In genomic region chr17:51397361-51398127, GRCh38 we compare ENCODE assay signal across 11 cellular contexts.
DNase-seq lines count a peak whose midpoint lies in the region; ATAC-seq and TF ChIP-seq lines count a peak whose summit lies in the region.
"Had no signal": no experiment of that assay in that cellular context is flagged by ENCODE, and none has a peak within 500 bp of the region (broad histone marks: within the 10 kb centered on the region; RNA-seq: fewer than 3 reads in every experiment).

No MANE protein-coding gene starts in this region.

- intact Hi-C loops in IMR-90 (cut with micrococcal nuclease) (no loop called here), A673 (cut with micrococcal nuclease; ENCODE audit: unreplicated experiment) (no loop called here)

- no peaks in the 10 kb centered on the region; the same call in 1 of the 2 replicates for H3K9me3 ChIP-seq in IMR-90 (ENCODE audit: control insufficient read depth, insufficient read depth, low read length)
- H3K9me3 ChIP-seq in parathyroid adenoma (ENCODE audit: control insufficient read depth, low read length) = no peaks in the 10 kb centered on the region
- H3K9me3 ChIP-seq in A673 (ENCODE audit: low read depth, low read length, poor library complexity, severe bottlenecking) = no peaks in the 10 kb centered on the region
- H3K9me3 ChIP-seq: stomach had no signal

- no peak for TF ChIP-seq POLR2A in IMR-90 (IDR thresholded peaks at IDR 0.05; ENCODE audit: low read depth, low read length)

- H3K4me2 ChIP-seq in IMR-90 (ENCODE audit: low read depth, low read length) (no peak overlapping the region), parathyroid adenoma (ENCODE audit: low read length) (no peak overlapping the region)

- no peak overlapping the region for H2AK5ac ChIP-seq in IMR-90 (ENCODE audit: low read depth, low read length)

- no CpG with 5 or more reads among the region's 8 CpGs for WGBS in IMR-90 (ENCODE audit: extremely low coverage in 2 of 2, insufficient read length in 1 of 2), 2 experiments

- POLR2A ChIA-PET in IMR-90 (lab: Charles Lee; ENCODE audit: unreplicated experiment) = no interaction called here
- POLR2A ChIA-PET in A673 (lab: Charles Lee; ENCODE audit: low non-redundant PET) = no interaction called here

- H2AFZ ChIP-seq in IMR-90 (replicated peaks; ENCODE audit: low read length, poor library complexity) = no peak overlapping the region
- peak overlapping the region; percentile 40 for H2AFZ ChIP-seq in parathyroid adenoma

- no peak overlapping the region for H3K23ac ChIP-seq in IMR-90 (ENCODE audit: low read depth, low read length)

- H2BK15ac ChIP-seq in IMR-90 (ENCODE audit: low read depth, low read length) = no peak overlapping the region

- no peak overlapping the region for H2AK9ac ChIP-seq in IMR-90 (replicated peaks; ENCODE audit: low read depth, low read length, poor library complexity)

- TF ChIP-seq RAD21 in IMR-90 (IDR thresholded peaks at IDR 0.05; ENCODE audit: low read length) = no peak

- DNase-seq in EH (ENCODE audit: low read depth) (peak; percentile 39), IMR-90 (peak; percentile 45), cerebellar cortex (ENCODE audit: low spot score) (peak; percentile 5), omental fat pad (ENCODE audit: low spot score) (no peak), nucleus accumbens (lab: John Stamatoyannopoulos, UW) (no peak), A673 (ENCODE audit: low spot score) (no peak)
- DNase-seq: NCI-H1092, SIG-M5, stomach had no signal

- no peak overlapping the region for H2BK120ac ChIP-seq in IMR-90 (ENCODE audit: low read depth, low read length)

- H3K79me1 ChIP-seq in IMR-90 (ENCODE audit: low read depth in 1 of 2, low read length in 2 of 2) = no peaks in the 10 kb centered on the region

- H4K20me1 ChIP-seq in IMR-90 (ENCODE audit: insufficient read depth, low read length) = no peaks in the 10 kb centered on the region

- no peak overlapping the region for H3K27ac ChIP-seq in IMR-90 (ENCODE audit: insufficient read depth, low read length)
- H3K27ac ChIP-seq in parathyroid adenoma = no peak overlapping the region
- H3K27ac ChIP-seq in A673 (ENCODE audit: low read depth, low read length, poor library complexity, severe bottlenecking) = no peak overlapping the region
- H3K27ac ChIP-seq: stomach had no signal

- H3K4me3 ChIP-seq in IMR-90 (ENCODE audit: insufficient read depth, low read depth, low read length) (no peak overlapping the region), parathyroid adenoma (ENCODE audit: low read depth, low read length) (no peak overlapping the region), A673 (ENCODE audit: low read depth, low read length, poor library complexity, severe bottlenecking) (no peak overlapping the region)
- H3K4me3 ChIP-seq: stomach had no signal

- H3K56ac ChIP-seq in IMR-90 (ENCODE audit: extremely low read depth, insufficient read depth, low read length) = no peak overlapping the region

- H3K9ac ChIP-seq in IMR-90 (ENCODE audit: low read depth, low read length) = no peak overlapping the region
- H3K9ac ChIP-seq in parathyroid adenoma = no peak overlapping the region

- no peak overlapping the region for H2BK20ac ChIP-seq in IMR-90 (ENCODE audit: low read depth, low read length)

- H3K18ac ChIP-seq in IMR-90 (ENCODE audit: low read depth, low read length) = no peak overlapping the region

- no peaks in the 10 kb centered on the region for H3K79me2 ChIP-seq in parathyroid adenoma

- H3K14ac ChIP-seq in IMR-90 (replicated peaks; ENCODE audit: low read depth, low read length) = no peak overlapping the region

- no peaks in the 10 kb centered on the region for H3K4me1 ChIP-seq in IMR-90 (ENCODE audit: control insufficient read depth, insufficient read depth, low read length)
- peaks cover 8% of the 10 kb centered on the region for H3K4me1 ChIP-seq in parathyroid adenoma
- H3K4me1 ChIP-seq in A673 (ENCODE audit: insufficient read depth, low read length, poor library complexity, severe bottlenecking) = no peaks in the 10 kb centered on the region
- H3K4me1 ChIP-seq: stomach had no signal

- ATAC-seq in IMR-90 (ENCODE audit: low read depth) (no peak), omental fat pad (ENCODE audit: low FRiP score) (no peak), GM18873 (IDR thresholded peaks at IDR 0.05; ENCODE audit: low FRiP score, unreplicated experiment) (no peak)

- no peak overlapping the region for H2BK5ac ChIP-seq in IMR-90 (ENCODE audit: low read depth, low read length, poor library complexity, severe bottlenecking)

- TF ChIP-seq CTCF in IMR-90 (conservative IDR thresholded peaks at IDR 0.05; ENCODE audit: low read depth, low read length) = no peak
- no peak for TF ChIP-seq CTCF in parathyroid adenoma (IDR thresholded peaks at IDR 0.05)
- no peak for TF ChIP-seq CTCF in omental fat pad (IDR thresholded peaks at IDR 0.05)
- no peak for TF ChIP-seq CTCF in A673 (conservative IDR thresholded peaks at IDR 0.05; ENCODE audit: low read depth, low read length)

- CTCF ChIA-PET in IMR-90 (lab: Yijun Ruan, JAX) = no interaction called here
- CTCF ChIA-PET in A673 (lab: Charles Lee) = no interaction called here

- H3K4ac ChIP-seq in IMR-90 (ENCODE audit: low read depth, low read length) = no peak overlapping the region

- H4K8ac ChIP-seq in IMR-90 (ENCODE audit: low read depth in 2 of 2, low read length in 2 of 2) = no peak overlapping the region

- H3K27me3 ChIP-seq in IMR-90 (ENCODE audit: control insufficient read depth, insufficient read depth, low read length) (no peaks in the 10 kb centered on the region), parathyroid adenoma (ENCODE audit: control insufficient read depth, insufficient read depth, low read length) (no peaks in the 10 kb centered on the region), A673 (replicated peaks; ENCODE audit: insufficient read depth, low read depth, low read length, poor library complexity) (peaks cover 38% of the 10 kb centered on the region)

- H4K91ac ChIP-seq in IMR-90 (ENCODE audit: insufficient read depth, low read depth, low read length) = no peak overlapping the region

- in situ Hi-C loops in IMR-90 (cut with MboI; ENCODE audit: low sequenced_read_pairs) = no loop called here

- H3K36me3 ChIP-seq in IMR-90 (ENCODE audit: control insufficient read depth, insufficient read depth, low read length) (no peaks in the 10 kb centered on the region), parathyroid adenoma (ENCODE audit: control insufficient read depth, insufficient read depth, low read length) (no peaks in the 10 kb centered on the region), A673 (ENCODE audit: insufficient read depth, low read length, poor library complexity, severe bottlenecking) (no peaks in the 10 kb centered on the region)
- H3K36me3 ChIP-seq: stomach had no signal

- BruUV-seq in IMR-90 (replicated peaks; lab: Mats Ljungman, UMichigan) (no TSS peak), A673 (replicated peaks; lab: Mats Ljungman, UMichigan) (no TSS peak)

- H3K9me1 ChIP-seq in IMR-90 (ENCODE audit: insufficient read depth, low read length) = no peaks in the 10 kb centered on the region

- dilution Hi-C loops in IMR-90 (cut with HindIII; ENCODE audit: low sequenced_read_pairs, unreplicated experiment) = no loop called here

- H4K5ac ChIP-seq in IMR-90 (ENCODE audit: low read depth, low read length) = no peak overlapping the region

TF ChIP-seq in IMR-90, 13 proteins besides CTCF, POLR2A, EP300 and RAD21:
- TF ChIP-seq MAZ (IDR thresholded peaks at IDR 0.05; ENCODE audit: borderline replicate concordance, low read depth, low read length) = no peak
- TF ChIP-seq MAFK (IDR thresholded peaks at IDR 0.05; ENCODE audit: low read depth, low read length) = no peak
- TF ChIP-seq CEBPB (IDR thresholded peaks at IDR 0.05; ENCODE audit: low read depth, low read length) = no peak
- TF ChIP-seq RFX5 (IDR thresholded peaks at IDR 0.05; ENCODE audit: low read depth, low read length) = no peak
- TF ChIP-seq CHD1 (IDR thresholded peaks at IDR 0.05; ENCODE audit: low read depth, low read length) = no peak
- TF ChIP-seq SMC3 (IDR thresholded peaks at IDR 0.05; ENCODE audit: low read depth, low read length) = no peak
- TF ChIP-seq MXI1 (IDR thresholded peaks at IDR 0.05; ENCODE audit: borderline replicate concordance, low read depth, low read length) = no peak
- TF ChIP-seq RCOR1 (IDR thresholded peaks at IDR 0.05; ENCODE audit: insufficient replicate concordance, low read length) = no peak
- TF ChIP-seq, protein P1, sequence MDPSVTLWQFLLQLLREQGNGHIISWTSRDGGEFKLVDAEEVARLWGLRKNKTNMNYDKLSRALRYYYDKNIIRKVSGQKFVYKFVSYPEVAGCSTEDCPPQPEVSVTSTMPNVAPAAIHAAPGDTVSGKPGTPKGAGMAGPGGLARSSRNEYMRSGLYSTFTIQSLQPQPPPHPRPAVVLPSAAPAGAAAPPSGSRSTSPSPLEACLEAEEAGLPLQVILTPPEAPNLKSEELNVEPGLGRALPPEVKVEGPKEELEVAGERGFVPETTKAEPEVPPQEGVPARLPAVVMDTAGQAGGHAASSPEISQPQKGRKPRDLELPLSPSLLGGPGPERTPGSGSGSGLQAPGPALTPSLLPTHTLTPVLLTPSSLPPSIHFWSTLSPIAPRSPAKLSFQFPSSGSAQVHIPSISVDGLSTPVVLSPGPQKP (IDR thresholded peaks at IDR 0.05; ENCODE audit: borderline replicate concordance, low read depth, low read length) = no peak
- TF ChIP-seq FOS (IDR thresholded peaks at IDR 0.05; ENCODE audit: low read depth, low read length) = no peak
- no peak for TF ChIP-seq BHLHE40 (IDR thresholded peaks at IDR 0.05; ENCODE audit: low read depth, low read length)
- no peak for TF ChIP-seq USF2 (IDR thresholded peaks at IDR 0.05; ENCODE audit: low read depth, low read length)
- TF ChIP-seq NFE2L2 (IDR thresholded peaks at IDR 0.05; ENCODE audit: low read depth, low read length) = no peak

Comparison
In these comparisons a context has a peak if more than half of its experiments do, and no peak if none do; other contexts are left out.
1. DNase-seq: peak in EH (single experiment), IMR-90 (single experiment) and cerebellar cortex (single experiment); none in omental fat pad (single experiment), nucleus accumbens (0 of 56) and A673 (single experiment).